14 cellular contexts compared by ENCODE assay signal in genomic region chr3:194755689-194756459, GRCh38.
"Had no signal": no experiment of that assay in that cellular context is flagged by ENCODE, and none has a peak within 500 bp of the region (broad histone marks: within the 10 kb centered on the region; RNA-seq: fewer than 3 reads in every experiment).

No MANE protein-coding gene starts in this region.

- H3K9me3 Mint-ChIP-seq: mesothelial cell of epicardium; natural killer cell; neural crest cell; stimulated activated naive CD8-positive, alpha-beta T cell treated with anti-CD3 and anti-CD28 coated beads, Interleukin-15, Interleukin-2, amounts not matched to agents 100 ng/mL and 50 ng/mL, for 24 hours had no signal

- H3K9me3 ChIP-seq: heart left ventricle, pancreas, thoracic aorta, transverse colon had no signal

- H3K4me3 Mint-ChIP-seq: mesothelial cell of epicardium; natural killer cell; neural crest cell; stimulated activated naive CD8-positive, alpha-beta T cell treated with anti-CD3 and anti-CD28 coated beads, Interleukin-15, Interleukin-2, amounts not matched to agents 100 ng/mL and 50 ng/mL, for 24 hours had no signal

- H3K27ac Mint-ChIP-seq: mesothelial cell of epicardium; natural killer cell; progenitor cell of endocrine pancreas; stimulated activated naive CD8-positive, alpha-beta T cell treated with anti-CD3 and anti-CD28 coated beads, Interleukin-15, Interleukin-2, amounts not matched to agents 100 ng/mL and 50 ng/mL, for 24 hours had no signal

- H3K27me3 ChIP-seq: heart left ventricle, pancreas, transverse colon had no signal

- DNase-seq: effector memory CD4-positive, alpha-beta T cell; heart left ventricle; kidney glomerular epithelial cell; natural killer cell; pancreas; stimulated activated CD4-positive, alpha-beta T cell treated with anti-CD3 and anti-CD28 coated beads, Interleukin-2, amount 100 ng/mL, for 48 hours; transverse colon had no signal

- H3K4me1 ChIP-seq: pancreas had no signal

- H3K4me3 ChIP-seq: heart left ventricle, pancreas, smooth muscle cell, transverse colon had no signal

- H3K4me1 Mint-ChIP-seq: natural killer cell had no signal

- H3K36me3 Mint-ChIP-seq: mesothelial cell of epicardium, natural killer cell had no signal

- H3K27ac ChIP-seq: pancreas had no signal

- ATAC-seq: left lobe of liver had no signal

- H3K36me3 ChIP-seq: heart left ventricle, pancreas, thoracic aorta, transverse colon had no signal
